1 cellular context compared by ENCODE assay signal in genomic region chr18:62505669-62506494, GRCh38.
TF ChIP-seq lines count a peak whose summit lies in the region.

No MANE protein-coding gene starts in this region.

TF ChIP-seq in HepG2, 621 proteins besides CTCF, POLR2A, EP300 and RAD21 (continued from another document):
- no peak for TF ChIP-seq HOXD1 (CRISPR knock-in tag; IDR thresholded peaks at IDR 0.05)
- TF ChIP-seq HDAC6 (IDR thresholded peaks at IDR 0.05; ENCODE audit: low read depth, low read length), result no peak
- no peak for TF ChIP-seq ZNF317 (CRISPR knock-in tag; IDR thresholded peaks at IDR 0.05)
- TF ChIP-seq PCBP1 (IDR thresholded peaks at IDR 0.05; ENCODE audit: borderline replicate concordance, low read depth, low read length), result no peak
- no peak for TF ChIP-seq TP53 (CRISPR knock-in tag; conservative IDR thresholded peaks at IDR 0.05)
- TF ChIP-seq ZMYM3 (CRISPR knock-in tag; IDR thresholded peaks at IDR 0.05), result peak; percentile 82
- no peak for TF ChIP-seq SUZ12 (IDR thresholded peaks at IDR 0.05; ENCODE audit: low read depth, low read length)
- no peak for TF ChIP-seq RFX1 (IDR thresholded peaks at IDR 0.05)
- no peak for TF ChIP-seq ZNF253 (CRISPR knock-in tag; IDR thresholded peaks at IDR 0.05; ENCODE audit: borderline replicate concordance)
- peak; percentile 91 for TF ChIP-seq ZNF629 (CRISPR knock-in tag; conservative IDR thresholded peaks at IDR 0.05)
- 0 out of 2 replicates have a peak, but pooled peaks have one; percentile 36 for TF ChIP-seq RCOR2 (CRISPR knock-in tag; IDR thresholded peaks at IDR 0.05)
- no peak for TF ChIP-seq DR1 (CRISPR knock-in tag; IDR thresholded peaks at IDR 0.05)
- no peak for TF ChIP-seq AGO1 (IDR thresholded peaks at IDR 0.05; ENCODE audit: low read depth, low read length, poor library complexity, severe bottlenecking)
- no peak for TF ChIP-seq ZBTB1 (CRISPR knock-in tag; IDR thresholded peaks at IDR 0.05; ENCODE audit: borderline replicate concordance)
- no peak for TF ChIP-seq ELF3 (CRISPR knock-in tag; IDR thresholded peaks at IDR 0.05)
